Comparison of ENCODE assay signal across 10 cellular contexts in the genomic region with DNA sequence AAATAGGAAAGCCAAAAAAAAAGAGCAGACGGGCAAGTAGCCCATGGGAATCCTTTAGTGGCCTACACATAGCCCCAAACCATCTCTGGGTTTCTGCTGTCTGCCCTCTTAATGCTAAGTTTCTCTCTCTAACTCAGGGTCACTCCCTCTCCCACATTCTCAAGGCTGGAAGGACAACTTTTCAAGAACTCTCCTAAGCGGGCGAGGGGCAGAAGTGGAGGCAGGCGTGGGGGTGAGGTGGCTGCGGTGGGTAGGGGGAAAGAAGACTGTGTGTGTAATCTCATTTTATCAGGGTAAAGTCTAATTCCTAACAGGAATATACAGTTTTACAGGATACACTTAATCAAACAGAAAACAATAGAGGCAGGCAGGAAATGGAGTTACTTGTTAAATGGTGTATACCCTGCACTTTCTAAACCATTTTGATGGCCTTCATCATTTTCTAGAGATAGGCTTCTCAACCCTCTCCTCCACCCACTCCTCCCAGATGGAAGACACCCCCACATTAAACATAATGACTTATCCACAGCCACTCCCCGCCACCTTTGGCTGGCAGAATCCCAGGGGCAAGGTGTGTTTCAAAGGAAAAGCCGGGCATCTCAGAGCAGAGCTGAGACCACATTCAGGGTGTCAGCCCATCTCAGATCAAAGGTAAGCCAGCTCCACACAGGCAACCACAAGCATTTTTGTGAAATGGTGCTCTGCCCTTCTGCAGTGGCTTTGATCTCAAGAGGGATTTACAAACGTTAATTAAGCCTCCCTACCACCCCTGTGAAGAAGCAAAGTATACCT. TPM values are rescaled to one million over a fixed set of nuclear protein-coding genes. Genes with fewer than 3 reads are reported as not detected.
DNase-seq lines count a peak whose midpoint lies in the region; ATAC-seq and TF ChIP-seq lines count a peak whose summit lies in the region.
"Had no signal": no experiment of that assay in that cellular context is flagged by ENCODE, and none has a peak within 500 bp of the region (broad histone marks: within the 10 kb centered on the region; RNA-seq: fewer than 3 reads in every experiment).

No MANE protein-coding gene starts in this region.

- no peak overlapping the region for H3K23ac ChIP-seq in neuronal stem cell (ENCODE audit: low read depth, low read length, poor library complexity)

- DNase-seq in heart left ventricle (no peak), left ventricle myocardium superior (no peak), upper lobe of right lung (peak; percentile 57), neuronal stem cell (ENCODE audit: low spot score) (no peak), NCI-H510A treated with DMSO at 0.1 percent for 48 hours (lab: John Stamatoyannopoulos, UW) (no peak)
- peak; percentile 48 for DNase-seq in central memory CD4-positive, alpha-beta T cell
- no peak for DNase-seq in stimulated activated CD4-positive, alpha-beta T cell treated with anti-CD3 and anti-CD28 coated beads, Interleukin-4, amount 100 ng/mL, for 4 hours
- DNase-seq: BE2C had no signal

- no peak overlapping the region for H3K14ac ChIP-seq in neuronal stem cell (ENCODE audit: low read length)

- H3K9me3 ChIP-seq in heart left ventricle: no peaks in the 10 kb centered on the region
- no peaks in the 10 kb centered on the region for H3K9me3 ChIP-seq in muscle layer of duodenum (ENCODE audit: control insufficient read depth in 1 of 2, low read length in 2 of 2)
- H3K9me3 ChIP-seq in upper lobe of right lung: no peaks in the 10 kb centered on the region
- no peaks in the 10 kb centered on the region for H3K9me3 ChIP-seq in neuronal stem cell (replicated peaks in 1 of 2; ENCODE audit: control insufficient read depth in 2 of 2, insufficient read depth in 1 of 2, low read depth in 1 of 2, low read length in 2 of 2)
- H3K9me3 ChIP-seq: BE2C had no signal

- H3K79me1 ChIP-seq in neuronal stem cell (ENCODE audit: low read depth, low read length): no peaks in the 10 kb centered on the region

- H3K27ac ChIP-seq in heart left ventricle: peak overlapping the region; percentile 10 to 100 (median 63)
- H3K27ac ChIP-seq in muscle layer of duodenum (ENCODE audit: low read length): peak overlapping the region; percentile 32
- H3K27ac ChIP-seq in upper lobe of right lung: peak overlapping the region; percentile 59
- H3K27ac ChIP-seq in neuronal stem cell (replicated peaks; ENCODE audit: low read length): no peak overlapping the region
- H3K27ac ChIP-seq: parathyroid adenoma had no signal

- H3K4me3 ChIP-seq in heart left ventricle: peak overlapping the region in 10 of 12 donors; percentile 5 to 98 (median 92)
- H3K4me3 ChIP-seq in muscle layer of duodenum (ENCODE audit: low read depth in 1 of 2, low read length in 2 of 2): no peak overlapping the region
- H3K4me3 ChIP-seq in upper lobe of right lung: peak overlapping the region; percentile 83
- H3K4me3 ChIP-seq in neuronal stem cell (ENCODE audit: low read length in 2 of 2): no peak overlapping the region

- peaks cover 11 to 96% (median 84%) of the 10 kb centered on the region in 12 donors for H3K4me1 ChIP-seq in heart left ventricle
- H3K4me1 ChIP-seq in muscle layer of duodenum (ENCODE audit: control insufficient read depth in 1 of 2, insufficient read depth in 2 of 2, low read length in 2 of 2): peaks cover 37 to 77% of the 10 kb centered on the region in 2 donors
- peaks cover 91% of the 10 kb centered on the region for H3K4me1 ChIP-seq in upper lobe of right lung
- peaks cover 25 to 37% of the 10 kb centered on the region in 2 donors for H3K4me1 ChIP-seq in neuronal stem cell (ENCODE audit: control insufficient read depth in 2 of 2, insufficient read depth in 1 of 2, low read depth in 1 of 2, low read length in 2 of 2)

- H3K4ac ChIP-seq in neuronal stem cell (ENCODE audit: low read length): no peak overlapping the region

- H2BK120ac ChIP-seq in neuronal stem cell (ENCODE audit: low read depth, low read length): no peak overlapping the region

- no peak overlapping the region for H2BK5ac ChIP-seq in neuronal stem cell (ENCODE audit: low read length)

- no peak overlapping the region for H3K18ac ChIP-seq in neuronal stem cell (ENCODE audit: low read length)

- no peak for TF ChIP-seq CTCF in heart left ventricle (IDR thresholded peaks at IDR 0.05)
- no peak for TF ChIP-seq CTCF in upper lobe of right lung (IDR thresholded peaks at IDR 0.05)

- 63 to 67% (median 65%) methylated on average over 8 of the region's 8 CpGs for WGBS in heart left ventricle, 4 donors
- no CpG with 5 or more reads among the region's 8 CpGs for WGBS in neuronal stem cell (ENCODE audit: extremely low coverage in 2 of 2, insufficient read length in 2 of 2, insufficient replicate concordance in 1 of 2), 2 donors

- H3K4me2 ChIP-seq in neuronal stem cell (ENCODE audit: insufficient read depth, low read length, poor library complexity, severe bottlenecking): no peak overlapping the region

- no peak overlapping the region for H2AK5ac ChIP-seq in neuronal stem cell (ENCODE audit: low read depth, low read length)

- no peak for TF ChIP-seq POLR2A in heart left ventricle (IDR thresholded peaks at IDR 0.05)

- no peak overlapping the region for H2BK12ac ChIP-seq in neuronal stem cell (ENCODE audit: low read length)

- H3K27me3 ChIP-seq in heart left ventricle (no peaks in the 10 kb centered on the region), muscle layer of duodenum (ENCODE audit: low read depth, low read length) (no peaks in the 10 kb centered on the region), upper lobe of right lung (no peaks in the 10 kb centered on the region), neuronal stem cell (ENCODE audit: control insufficient read depth in 3 of 3, insufficient read depth in 3 of 3, low read depth in 1 of 3, low read length in 3 of 3) (peaks cover 0 to 19% (median 2%) of the 10 kb centered on the region in 3 experiments)
- H3K27me3 ChIP-seq: BE2C had no signal

- H2BK15ac ChIP-seq in neuronal stem cell (ENCODE audit: low read length): no peak overlapping the region

- H3K36me3 ChIP-seq in heart left ventricle (peaks cover 0 to 64% (median 32%) of the 10 kb centered on the region in 9 donors), muscle layer of duodenum (ENCODE audit: control insufficient read depth in 1 of 2, insufficient read depth in 2 of 2, low read length in 2 of 2) (peaks cover 6 to 8% of the 10 kb centered on the region in 2 donors), upper lobe of right lung (peaks cover 19% of the 10 kb centered on the region), neuronal stem cell (replicated peaks in 1 of 2; ENCODE audit: control insufficient read depth in 2 of 2, insufficient read depth in 2 of 2, low read length in 2 of 2) (peaks cover 0 to 25% of the 10 kb centered on the region in 2 donors)

- intact Hi-C loops in heart left ventricle (cut with DNase I) (loop anchor here in 3 of 10 donors (5.0 to 10.0 kb wide), 3 partner anchors 162 to 269 kb away; no protein-coding TSS in a partner anchor), left ventricle myocardium superior (cut with micrococcal nuclease) (no loop called here), upper lobe of right lung (cut with DNase I) (loop anchor here (10.0 kb wide), 1 partner anchor 269 kb away; no protein-coding TSS in a partner anchor)

- no peak overlapping the region for H4K8ac ChIP-seq in neuronal stem cell (ENCODE audit: low read depth, low read length)

- H2AFZ ChIP-seq in neuronal stem cell (ENCODE audit: low read length): no peak overlapping the region
- H2AFZ ChIP-seq: parathyroid adenoma had no signal

- H3K9ac ChIP-seq in neuronal stem cell (ENCODE audit: low read depth, low read length, poor library complexity): no peak overlapping the region
- H3K9ac ChIP-seq: parathyroid adenoma had no signal

- no peak overlapping the region for H4K91ac ChIP-seq in neuronal stem cell (ENCODE audit: low read depth, low read length, poor library complexity)

- no peak for ATAC-seq in heart left ventricle
- ATAC-seq in left ventricle myocardium superior: no peak
- ATAC-seq in upper lobe of right lung: no peak

RNA-seq across cellular contexts. Expression of gene SMAD7, which starts 6.8 kb away (rescaled TPM):
- 10 to 100 TPM; 16.3 to 32.0 (median 19.9) TPM for total RNA-seq in heart left ventricle
- 10 to 100 TPM in 1 of 2 donors, 1 to 10 TPM in 1; 9.1 to 21.2 TPM for polyA plus RNA-seq in heart left ventricle
- total RNA-seq in left ventricle myocardium superior: 13.8 TPM
- 68.9 TPM for total RNA-seq in upper lobe of right lung
- polyA plus RNA-seq in neuronal stem cell (2013, experiment 1 of 2): 0.57 TPM
- 0.79 TPM for polyA plus RNA-seq in neuronal stem cell (2013, experiment 2 of 2)

Comparison
In these comparisons a context has a peak if more than half of its experiments do, and no peak if none do; other contexts are left out.
1. DNase-seq: peak in central memory CD4-positive, alpha-beta T cell (single experiment) and upper lobe of right lung (single experiment); none in heart left ventricle (0 of 5), left ventricle myocardium superior (single experiment), stimulated activated CD4-positive, alpha-beta T cell treated with anti-CD3 and anti-CD28 coated beads, Interleukin-4, amount 100 ng/mL, for 4 hours (0 of 2), neuronal stem cell (single experiment) and NCI-H510A treated with DMSO at 0.1 percent for 48 hours (single experiment).
2. H3K4me3 ChIP-seq: peak in heart left ventricle (10 of 12) and upper lobe of right lung (single experiment); none in muscle layer of duodenum (0 of 2) and neuronal stem cell (0 of 2).